In genomic region chr19:41928221-41928683, GRCh38 we compare ENCODE assay signal across 9 cellular contexts. TPM values are rescaled to one million over a fixed set of nuclear protein-coding genes. Genes with fewer than 3 reads are reported as not detected.
A peak's percentile ranks its signal among the peaks of the same experiment; 100 is the strongest.
DNase-seq lines count a peak whose midpoint lies in the region; ATAC-seq lines count a peak whose summit lies in the region.
"Had no signal": no experiment of that assay in that cellular context is flagged by ENCODE, and none has a peak within 500 bp of the region (broad histone marks: within the 10 kb centered on the region; RNA-seq: fewer than 3 reads in every experiment).

Gene ERFL (minus strand): TSS chr19:41928449. CDS start chr19:41912919, 15,530 bp downstream.

- no peaks in the 10 kb centered on the region for H3K9me3 Mint-ChIP-seq in CD8-positive, alpha-beta memory T cell
- no peaks in the 10 kb centered on the region for H3K9me3 Mint-ChIP-seq in activated T-helper 1 cell treated with anti-CD3 and anti-CD28 coated beads, Interleukin-12 subunit alpha, Interleukin-12 subunit beta, Interleukin-2, Interleukin-4 antibody, amounts not matched to agents 30 ng/mL and 10 ng/mL and 1 ng/mL, durations not matched to agents 14 hours and 24 hours and 36 hours

- no peaks in the 10 kb centered on the region for H3K9me3 ChIP-seq in CD8-positive, alpha-beta memory T cell (ENCODE audit: low read length)
- H3K9me3 ChIP-seq in stomach smooth muscle (ENCODE audit: control insufficient read depth in 2 of 2, low read length in 2 of 2) = peaks cover 0 to 5% of the 10 kb centered on the region in 2 donors
- H3K9me3 ChIP-seq: right lobe of liver had no signal

- H3K27ac ChIP-seq in CD8-positive, alpha-beta memory T cell (ENCODE audit: low read depth, low read length) = peak within 1 kb of the TSS; percentile 53
- no peak within 1 kb of the TSS for H3K27ac ChIP-seq in stomach smooth muscle (ENCODE audit: low read length)
- H3K27ac ChIP-seq: right lobe of liver had no signal

- CTCF ChIA-PET in CD8-positive, alpha-beta memory T cell (lab: Charles Lee) = interaction anchor here (1.0 to 5.1 kb wide), 3 partner anchors 17 to 55 kb away, joined by 3 to 30 read pairs (median 4); no protein-coding TSS in a partner anchor

- peak within 1 kb of the TSS; percentile 75 for H3K4me3 ChIP-seq in CD8-positive, alpha-beta memory T cell (ENCODE audit: low read length)
- peak within 1 kb of the TSS; percentile 40 to 61 for H3K4me3 ChIP-seq in stomach smooth muscle (ENCODE audit: low read length in 2 of 2)

- H3K36me3 Mint-ChIP-seq in CD8-positive, alpha-beta memory T cell = peaks cover 0 to 5% (median 0%) of the 10 kb centered on the region in 3 donors
- H3K36me3 Mint-ChIP-seq in activated T-helper 1 cell treated with anti-CD3 and anti-CD28 coated beads, Interleukin-12 subunit alpha, Interleukin-12 subunit beta, Interleukin-2, Interleukin-4 antibody, amounts not matched to agents 30 ng/mL and 10 ng/mL and 1 ng/mL, durations not matched to agents 14 hours and 24 hours and 36 hours (ENCODE audit: low read depth) = peaks cover 2% of the 10 kb centered on the region

- ATAC-seq in HG03432 (IDR thresholded peaks at IDR 0.05; ENCODE audit: unreplicated experiment) = no peak
- no peak for ATAC-seq in HG03095 (IDR thresholded peaks at IDR 0.05; ENCODE audit: unreplicated experiment)

- DNase-seq in CD8-positive, alpha-beta memory T cell = peak in 1 of 5 donors; percentile 50
- DNase-seq in HT1080 (ENCODE audit: low read depth) (peak; percentile 83), iPS-NIHi11 (ENCODE audit: low spot score) (peak; percentile 41), NCI-H524 treated with DMSO at 0.1 percent for 48 hours (lab: John Stamatoyannopoulos, UW) (no peak)
- no peak for DNase-seq in activated T-helper 1 cell treated with anti-CD3 and anti-CD28 coated beads, Interleukin-12 subunit alpha, Interleukin-12 subunit beta, Interleukin-2, Interleukin-4 antibody, amounts not matched to agents 30 ng/mL and 10 ng/mL and 1 ng/mL, durations not matched to agents 14 hours and 24 hours and 36 hours (ENCODE audit: low spot score)
- DNase-seq: right lobe of liver had no signal

- H3K9ac ChIP-seq in stomach smooth muscle (ENCODE audit: low read length in 2 of 2) = no peak within 1 kb of the TSS

- H3K36me3 ChIP-seq in CD8-positive, alpha-beta memory T cell (ENCODE audit: insufficient read depth, low read length) = no peaks in the 10 kb centered on the region
- H3K36me3 ChIP-seq in stomach smooth muscle (ENCODE audit: control insufficient read depth in 2 of 2, insufficient read depth in 2 of 2, low read length in 2 of 2) = no peaks in the 10 kb centered on the region
- H3K36me3 ChIP-seq: right lobe of liver had no signal

- POLR2A ChIA-PET in CD8-positive, alpha-beta memory T cell (lab: Charles Lee) = interaction anchor here (0.7 to 1.4 kb wide), 6 partner anchors 31 to 69 kb away, joined by 3 to 6 read pairs (median 4); partner anchors contain the start of gene RPS19

- H3K27ac Mint-ChIP-seq in CD8-positive, alpha-beta memory T cell = peak within 1 kb of the TSS; percentile 66 to 92 (median 86)
- peak within 1 kb of the TSS; percentile 88 for H3K27ac Mint-ChIP-seq in activated T-helper 1 cell treated with anti-CD3 and anti-CD28 coated beads, Interleukin-12 subunit alpha, Interleukin-12 subunit beta, Interleukin-2, Interleukin-4 antibody, amounts not matched to agents 30 ng/mL and 10 ng/mL and 1 ng/mL, durations not matched to agents 14 hours and 24 hours and 36 hours

- no peaks in the 10 kb centered on the region for H3K27me3 ChIP-seq in CD8-positive, alpha-beta memory T cell (ENCODE audit: insufficient read depth, low read length, poor library complexity, severe bottlenecking)
- H3K27me3 ChIP-seq in stomach smooth muscle (ENCODE audit: control insufficient read depth in 1 of 2, insufficient read depth in 2 of 2, low read length in 2 of 2) = peaks cover 81 to 91% of the 10 kb centered on the region in 2 donors

- H3K4me1 ChIP-seq in CD8-positive, alpha-beta memory T cell (ENCODE audit: insufficient read depth, low read length) = peaks cover 29% of the 10 kb centered on the region
- H3K4me1 ChIP-seq in stomach smooth muscle (ENCODE audit: control insufficient read depth, insufficient read depth, low read length) = peaks cover 14% of the 10 kb centered on the region

- H3K27me3 Mint-ChIP-seq in CD8-positive, alpha-beta memory T cell = peaks cover 2 to 4% of the 10 kb centered on the region in 2 donors
- H3K27me3 Mint-ChIP-seq in activated T-helper 1 cell treated with anti-CD3 and anti-CD28 coated beads, Interleukin-12 subunit alpha, Interleukin-12 subunit beta, Interleukin-2, Interleukin-4 antibody, amounts not matched to agents 30 ng/mL and 10 ng/mL and 1 ng/mL, durations not matched to agents 14 hours and 24 hours and 36 hours (ENCODE audit: insufficient read depth) = peaks cover 4% of the 10 kb centered on the region

- intact Hi-C loops in activated T-helper 1 cell treated with anti-CD3 and anti-CD28 coated beads, Interleukin-12 subunit alpha, Interleukin-12 subunit beta, Interleukin-2, Interleukin-4 antibody, amounts not matched to agents 30 ng/mL and 10 ng/mL and 1 ng/mL, durations not matched to agents 14 hours and 24 hours and 36 hours (cut with micrococcal nuclease) = loop anchor here (2.0 kb wide), 1 partner anchor 13 kb away; no protein-coding TSS in a partner anchor

- peaks cover 24 to 30% (median 28%) of the 10 kb centered on the region in 3 donors for H3K4me1 Mint-ChIP-seq in CD8-positive, alpha-beta memory T cell
- peaks cover 24% of the 10 kb centered on the region for H3K4me1 Mint-ChIP-seq in activated T-helper 1 cell treated with anti-CD3 and anti-CD28 coated beads, Interleukin-12 subunit alpha, Interleukin-12 subunit beta, Interleukin-2, Interleukin-4 antibody, amounts not matched to agents 30 ng/mL and 10 ng/mL and 1 ng/mL, durations not matched to agents 14 hours and 24 hours and 36 hours (ENCODE audit: low read depth)

- H3K4me3 Mint-ChIP-seq in CD8-positive, alpha-beta memory T cell = peak within 1 kb of the TSS; percentile 86 to 94 (median 88)
- H3K4me3 Mint-ChIP-seq in activated T-helper 1 cell treated with anti-CD3 and anti-CD28 coated beads, Interleukin-12 subunit alpha, Interleukin-12 subunit beta, Interleukin-2, Interleukin-4 antibody, amounts not matched to agents 30 ng/mL and 10 ng/mL and 1 ng/mL, durations not matched to agents 14 hours and 24 hours and 36 hours = peak within 1 kb of the TSS; percentile 88

RNA-seq across cellular contexts. Expression of gene ERFL, which starts in this region (rescaled TPM):
- 1 to 10 TPM; 1.3 to 1.4 TPM for total RNA-seq in CD8-positive, alpha-beta memory T cell
- not detected for polyA plus RNA-seq in CD8-positive, alpha-beta memory T cell
- 0.72 TPM in 1 of 2 replicates, not detected in the other for total RNA-seq in HT1080 (2014; rRNA removed; shearing (Covaris generic))
- polyA plus RNA-seq in HT1080 (2015; cell fraction: cytosol; rRNA removed) = 0.10 and 0.14 TPM in 2 replicates
- 0.13 and 0.20 TPM in 2 replicates for polyA plus RNA-seq in HT1080 (2015; cell fraction: nucleus; rRNA removed)
- total RNA-seq in activated T-helper 1 cell treated with anti-CD3 and anti-CD28 coated beads, Interleukin-12 subunit alpha, Interleukin-12 subunit beta, Interleukin-2, Interleukin-4 antibody, amounts not matched to agents 30 ng/mL and 10 ng/mL and 1 ng/mL, durations not matched to agents 14 hours and 24 hours and 36 hours = 3.1 TPM in 2 replicates
- total RNA-seq: right lobe of liver had no signal

Comparison
In these comparisons a context has a peak if more than half of its experiments do, and no peak if none do; other contexts are left out.
1. Peak in DNase-seq in HT1080; RNA of the gene not detected or under 1 TPM.